ENCODE assay signal across 28 cellular contexts in the genomic region with DNA sequence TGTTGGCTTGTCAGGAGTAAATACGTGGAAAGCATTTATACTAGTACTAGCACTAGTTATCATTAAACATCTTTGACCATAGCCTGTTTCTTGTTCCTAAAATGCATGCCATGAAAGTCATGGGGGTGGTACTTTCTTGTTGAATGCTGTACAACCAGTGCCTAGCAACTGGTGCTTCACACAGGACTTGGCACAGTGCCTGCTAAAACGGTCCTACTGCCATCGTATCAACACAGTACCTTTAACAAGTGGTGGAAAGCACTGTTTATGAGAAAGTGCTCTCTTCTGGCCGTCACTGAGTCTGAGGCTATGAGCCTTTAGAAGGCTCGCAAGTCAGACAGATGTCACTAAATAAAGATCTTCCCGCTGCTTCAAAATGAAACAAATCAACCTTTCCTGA. TPM values are rescaled to one million over a fixed set of nuclear protein-coding genes. Genes with fewer than 3 reads are reported as not detected.
DNase-seq lines count a peak whose midpoint lies in the region; ATAC-seq and TF ChIP-seq lines count a peak whose summit lies in the region.
"Had no signal": no experiment of that assay in that cellular context is flagged by ENCODE, and none has a peak within 500 bp of the region (broad histone marks: within the 10 kb centered on the region; RNA-seq: fewer than 3 reads in every experiment).

No MANE protein-coding gene starts in this region.

- H3K36me3 Mint-ChIP-seq in stimulated activated naive CD8-positive, alpha-beta T cell treated with anti-CD3 and anti-CD28 coated beads, Interleukin-15, Interleukin-2, amounts not matched to agents 100 ng/mL and 50 ng/mL, for 24 hours (ENCODE audit: low read depth) = peaks cover 86% of the 10 kb centered on the region

- TF ChIP-seq CTCF in body of pancreas (IDR thresholded peaks at IDR 0.05) = no peak

- no peaks in the 10 kb centered on the region for H3K9me3 ChIP-seq in body of pancreas
- H3K9me3 ChIP-seq: A549, HAP-1, SJCRH30 had no signal

- no peak for ATAC-seq in stimulated activated naive CD8-positive, alpha-beta T cell treated with anti-CD3 and anti-CD28 coated beads, Interleukin-15, Interleukin-2, amounts not matched to agents 100 U/mL and 50 U/mL, for 24 hours
- ATAC-seq in body of pancreas = no peak
- ATAC-seq: A549, PC-3, Right ventricle myocardium inferior, SK-N-SH treated with all-trans-retinoic acid at 6 μM for 48 hours had no signal

- H3K27me3 ChIP-seq in body of pancreas = no peaks in the 10 kb centered on the region
- H3K27me3 ChIP-seq: SJCRH30 had no signal

- H3K4me3 Mint-ChIP-seq in stimulated activated naive CD8-positive, alpha-beta T cell treated with anti-CD3 and anti-CD28 coated beads, Interleukin-15, Interleukin-2, amounts not matched to agents 100 ng/mL and 50 ng/mL, for 24 hours = no peak overlapping the region
- H3K4me3 Mint-ChIP-seq: CD4-positive, alpha-beta memory T cell had no signal

- H3K27ac ChIP-seq in body of pancreas = no peak overlapping the region
- H3K27ac ChIP-seq: A549, SJCRH30 had no signal

- peaks cover 22% of the 10 kb centered on the region for H3K4me1 Mint-ChIP-seq in stimulated activated naive CD8-positive, alpha-beta T cell treated with anti-CD3 and anti-CD28 coated beads, Interleukin-15, Interleukin-2, amounts not matched to agents 100 ng/mL and 50 ng/mL, for 24 hours (ENCODE audit: low read depth)

- no peaks in the 10 kb centered on the region for H3K9me3 Mint-ChIP-seq in stimulated activated naive CD8-positive, alpha-beta T cell treated with anti-CD3 and anti-CD28 coated beads, Interleukin-15, Interleukin-2, amounts not matched to agents 100 ng/mL and 50 ng/mL, for 24 hours
- H3K9me3 Mint-ChIP-seq: CD4-positive, alpha-beta memory T cell had no signal

- H3K4me1 ChIP-seq in body of pancreas = peaks cover 12% of the 10 kb centered on the region
- H3K4me1 ChIP-seq: HAP-1 had no signal

- intact Hi-C loops in body of pancreas (cut with DNase I) = no loop called here

- no peak for TF ChIP-seq POLR2A in body of pancreas (IDR thresholded peaks at IDR 0.05)

- no peak overlapping the region for H3K4me3 ChIP-seq in body of pancreas
- H3K4me3 ChIP-seq: A549, HAP-1, SJCRH30 had no signal

- H3K36me3 ChIP-seq in body of pancreas (replicated peaks in 1 of 2; ENCODE audit: insufficient read depth in 1 of 2, low read depth in 2 of 2) = peaks cover 6 to 37% of the 10 kb centered on the region in 2 donors

- WGBS in body of pancreas, 2 donors = 62 to 66% methylated on average over 6 of the region's 6 CpGs

- peak overlapping the region; percentile 13 for H3K27ac Mint-ChIP-seq in stimulated activated naive CD8-positive, alpha-beta T cell treated with anti-CD3 and anti-CD28 coated beads, Interleukin-15, Interleukin-2, amounts not matched to agents 100 ng/mL and 50 ng/mL, for 24 hours

- peak; percentile 37 for DNase-seq in activated CD8-positive, alpha-beta memory T cell treated with anti-CD3 and anti-CD28 coated beads, Interleukin-2, amount 50 U/mL, for 48 hours
- DNase-seq in activated CD8-positive, alpha-beta memory T cell treated with anti-CD3 and anti-CD28 coated beads for 24 hours = no peak
- no peak for DNase-seq in stimulated activated naive CD8-positive, alpha-beta T cell treated with anti-CD3 and anti-CD28 coated beads, Interleukin-15, Interleukin-2, amounts not matched to agents 100 U/mL and 50 U/mL, for 24 hours
- peak in 3 of 4 donors; percentile 7 to 41 (median 30) for DNase-seq in body of pancreas
- DNase-seq in cerebellar cortex (ENCODE audit: low spot score) = no peak
- no peak for DNase-seq in NCI-H1417 treated with DMSO at 0.1 percent for 48 hours (lab: John Stamatoyannopoulos, UW)
- DNase-seq: AML-193; C1 segment of cervical spinal cord; CD4-positive, alpha-beta memory T cell; COR-L47; DMS53; GOT3; KBM-7; MV-4-11; NCI-H1105; NCI-H2081; NCI-H2171 treated with DMSO at 0.1 percent for 48 hours; NCI-H345; NCI-H510A treated with DMSO at 0.1 percent for 48 hours; NCI-H748 treated with DMSO at 0.1 percent for 48 hours; NK-92 treated with Interleukin-12 subunit alpha and Interleukin-12 subunit beta, amount 100 ng/mL, for 24 hours; PC-3; SJCRH30 had no signal

- no peaks in the 10 kb centered on the region for H3K27me3 Mint-ChIP-seq in stimulated activated naive CD8-positive, alpha-beta T cell treated with anti-CD3 and anti-CD28 coated beads, Interleukin-15, Interleukin-2, amounts not matched to agents 100 ng/mL and 50 ng/mL, for 24 hours
- H3K27me3 Mint-ChIP-seq: CD4-positive, alpha-beta memory T cell had no signal

RNA-seq across cellular contexts. Expression of a gene that starts 21.6 kb away (rescaled TPM):
- total RNA-seq in body of pancreas = 10 to 100 TPM in 1 of 2 donors, 1 to 10 TPM in 1; 7.3 to 17.4 TPM

RNA-seq across cellular contexts. Expression of a gene that starts 37.0 kb away (rescaled TPM):
- 10 to 100 TPM; 18.2 to 42.8 TPM for total RNA-seq in body of pancreas

Comparison
In these comparisons a context has a peak if more than half of its experiments do, and no peak if none do; other contexts are left out.
1. DNase-seq: peak in activated CD8-positive, alpha-beta memory T cell treated with anti-CD3 and anti-CD28 coated beads, Interleukin-2, amount 50 U/mL, for 48 hours (single experiment) and body of pancreas (3 of 4); none in activated CD8-positive, alpha-beta memory T cell treated with anti-CD3 and anti-CD28 coated beads for 24 hours (single experiment), stimulated activated naive CD8-positive, alpha-beta T cell treated with anti-CD3 and anti-CD28 coated beads, Interleukin-15, Interleukin-2, amounts not matched to agents 100 U/mL and 50 U/mL, for 24 hours (single experiment), cerebellar cortex (single experiment) and NCI-H1417 treated with DMSO at 0.1 percent for 48 hours (single experiment).